Comparison of ENCODE assay signal across 8 cellular contexts in genomic region chr17:41777579-41778188, GRCh38. TPM values are rescaled to one million over a fixed set of nuclear protein-coding genes. Genes with fewer than 3 reads are reported as not detected.
DNase-seq lines count a peak whose midpoint lies in the region; ATAC-seq, FAIRE-seq and TF ChIP-seq lines count a peak whose summit lies in the region.

No MANE protein-coding gene starts in this region.

- intact Hi-C loops in mucosa of descending colon (cut with DNase I, micrococcal nuclease) = no loop called here

- ATAC-seq in mucosa of descending colon (peak; percentile 38), GM18519 (IDR thresholded peaks at IDR 0.05; ENCODE audit: low FRiP score, unreplicated experiment) (no peak), HG03159 (IDR thresholded peaks at IDR 0.05; ENCODE audit: unreplicated experiment) (no peak)

- H3K9me3 ChIP-seq in mucosa of descending colon = no peaks in the 10 kb centered on the region

- H3K36me3 ChIP-seq in mucosa of descending colon (ENCODE audit: low read depth) = no peaks in the 10 kb centered on the region

- no peak for TF ChIP-seq CTCF in mucosa of descending colon (IDR thresholded peaks at IDR 0.05)

- DNase-seq in DMS79 treated with DMSO at 0.1 percent for 48 hours (lab: John Stamatoyannopoulos, UW) (peak; percentile 82), NCI-H526 treated with DMSO at 0.1 percent for 48 hours (lab: John Stamatoyannopoulos, UW) (peak; percentile 17), mucosa of descending colon (peak; percentile 71 to 77 (median 76)), NCI-H1436 treated with DMSO at 0.1 percent for 48 hours (lab: John Stamatoyannopoulos, UW) (no peak)
- DNase-seq in stimulated activated naive CD4-positive, alpha-beta T cell (lab: John Stamatoyannopoulos, UW) = no peak

- H3K4me3 ChIP-seq in mucosa of descending colon = no peak overlapping the region

- FAIRE-seq in endometrium (lab: Jason Lieb, UNC) = peak; percentile 58

- H3K4me1 ChIP-seq in mucosa of descending colon (ENCODE audit: low read depth) = peaks cover 81% of the 10 kb centered on the region

RNA-seq across cellular contexts. Expression of gene JUP, which starts 8.8 kb away (rescaled TPM):
- total RNA-seq in mucosa of descending colon = 100 to 1,000 TPM; 165 to 383 (median 320) TPM

RNA-seq across cellular contexts. Expression of gene P3H4, which starts 34.1 kb away (rescaled TPM):
- total RNA-seq in mucosa of descending colon = 10 to 100 TPM; 10.7 to 14.0 (median 12.1) TPM

RNA-seq across cellular contexts. Expression of gene FKBP10, which starts 35.1 kb away (rescaled TPM):
- total RNA-seq in mucosa of descending colon = 10 to 100 TPM in 2 of 3 donors, 1 to 10 TPM in 1; 5.7 to 32.7 (median 18.6) TPM

RNA-seq across cellular contexts. Expression of gene HAP1, which starts 43.2 kb away (rescaled TPM):
- total RNA-seq in mucosa of descending colon = 1 to 10 TPM in 1 of 3 donors, under 1 TPM in 2; 0.12 to 2.8 (median 0.32) TPM

RNA-seq across cellular contexts. Expression of gene NT5C3B, which starts 58.3 kb away (rescaled TPM):
- total RNA-seq in mucosa of descending colon = 10 to 100 TPM; 17.8 to 46.5 (median 19.1) TPM

Comparison
In these comparisons a context has a peak if more than half of its experiments do, and no peak if none do; other contexts are left out.
1. DNase-seq: peak in DMS79 treated with DMSO at 0.1 percent for 48 hours (single experiment), NCI-H526 treated with DMSO at 0.1 percent for 48 hours (single experiment) and mucosa of descending colon (3 of 3); none in stimulated activated naive CD4-positive, alpha-beta T cell (0 of 6) and NCI-H1436 treated with DMSO at 0.1 percent for 48 hours (single experiment).